In genomic region chr11:73359930-73360742, GRCh38 we compare ENCODE assay signal across 8 cellular contexts. TPM values are rescaled to one million over a fixed set of nuclear protein-coding genes. Genes with fewer than 3 reads are reported as not detected.
DNase-seq lines count a peak whose midpoint lies in the region; ATAC-seq and TF ChIP-seq lines count a peak whose summit lies in the region.

No MANE protein-coding gene starts in this region.

- 0 out of 2 replicates have a peak, but pooled peaks cover 13% of the 10 kb centered on the region for H3F3A ChIP-seq in GM23338 (replicated peaks; ENCODE audit: low read depth)

- no peaks in the 10 kb centered on the region for H3K9me2 ChIP-seq in GM23338 (ENCODE audit: insufficient read depth)

- H3K4me1 ChIP-seq in BE2C (peaks cover 18% of the 10 kb centered on the region), GM23338 (ENCODE audit: insufficient read depth) (peaks cover 6% of the 10 kb centered on the region; the same call in 1 of the 2 replicates), sigmoid colon (peaks cover 0 to 8% (median 4%) of the 10 kb centered on the region in 4 donors)

- H3K9me3 ChIP-seq in BE2C, result no peaks in the 10 kb centered on the region
- no peaks in the 10 kb centered on the region for H3K9me3 ChIP-seq in sigmoid colon

- no peak overlapping the region for H2AFZ ChIP-seq in GM23338

- no peak for TF ChIP-seq EP300 in sigmoid colon (IDR thresholded peaks at IDR 0.05)

- DNase-seq in BE2C, result peak; percentile 84
- peak; percentile 78 for DNase-seq in GM23338 (ENCODE audit: low spot score)
- peak; percentile 17 for DNase-seq in SKM-1 (lab: John Stamatoyannopoulos, UW; ENCODE audit: unreplicated experiment)
- peak; percentile 7 for DNase-seq in effector CD8-positive, alpha-beta T cell (lab: John Stamatoyannopoulos, UW)
- DNase-seq in sigmoid colon, result no peak
- DNase-seq in NCI-H128 (lab: John Stamatoyannopoulos, UW; ENCODE audit: unreplicated experiment), result no peak

- H3K36me3 ChIP-seq in BE2C (peaks cover 24% of the 10 kb centered on the region), GM23338 (ENCODE audit: insufficient read depth) (no peaks in the 10 kb centered on the region), sigmoid colon (peaks cover 53 to 99% (median 89%) of the 10 kb centered on the region in 4 donors)

- H3K4me3 ChIP-seq in BE2C (ENCODE audit: low read depth, low read length) (no peak overlapping the region), GM23338 (no peak overlapping the region), sigmoid colon (no peak overlapping the region)

- H3K27ac Mint-ChIP-seq in GM23338, result no peak overlapping the region

- peak; percentile 17 for ATAC-seq in GM23338
- ATAC-seq in HG02884 (IDR thresholded peaks at IDR 0.05; ENCODE audit: unreplicated experiment), result no peak
- no peak for ATAC-seq in esophagus mucosa

- H3K9me3 Mint-ChIP-seq in GM23338, result no peaks in the 10 kb centered on the region; the same call in 2 of the 3 replicates

- H3K4me1 Mint-ChIP-seq in GM23338, result peaks cover 5% of the 10 kb centered on the region; the same call in 1 of the 3 replicates

- peaks cover 5% of the 10 kb centered on the region for H4K20me1 ChIP-seq in GM23338 (replicated peaks; ENCODE audit: insufficient read depth)

- TF ChIP-seq CTCF in BE2C (IDR thresholded peaks at IDR 0.05; ENCODE audit: low read depth, low read length) (peak; percentile 87), GM23338 (conservative IDR thresholded peaks at IDR 0.05; ENCODE audit: low read depth in 2 of 2) (peak; percentile 70 to 83), sigmoid colon (IDR thresholded peaks at IDR 0.05) (no peak)

- H3K36me3 Mint-ChIP-seq in GM23338 (ENCODE audit: low read depth), result no peaks in the 10 kb centered on the region

- no peak overlapping the region for H3K27ac ChIP-seq in GM23338 (ENCODE audit: low read depth)
- H3K27ac ChIP-seq in sigmoid colon, result peak overlapping the region in 3 of 4 donors; percentile 26 to 46 (median 38)

- H3K4me2 ChIP-seq in GM23338, result no peak overlapping the region

- H3K27me3 ChIP-seq in BE2C (no peaks in the 10 kb centered on the region), GM23338 (ENCODE audit: insufficient read depth) (no peaks in the 10 kb centered on the region), sigmoid colon (no peaks in the 10 kb centered on the region)

- H3K79me2 ChIP-seq in GM23338 (replicated peaks; ENCODE audit: insufficient read depth), result no peaks in the 10 kb centered on the region

- TF ChIP-seq POLR2A in sigmoid colon (IDR thresholded peaks at IDR 0.05), result no peak

- 90 to 92% methylated on average over 19 of the region's 19 CpGs for WGBS in sigmoid colon, 2 donors

- intact Hi-C loops in sigmoid colon (cut with DNase I), result loop anchor here (10.0 kb wide), 1 partner anchor 535 kb away; no protein-coding TSS in a partner anchor

- peaks cover 11% of the 10 kb centered on the region for H3K27me3 Mint-ChIP-seq in GM23338 (ENCODE audit: insufficient read depth, low read depth, poor library complexity)

- H3K4me3 Mint-ChIP-seq in GM23338, result no peak overlapping the region

TF ChIP-seq in GM23338, 12 proteins besides CTCF, POLR2A, EP300 and RAD21 (continues in another document):
- no peak for TF ChIP-seq ZNF462 (CRISPR knock-in tag; IDR thresholded peaks at IDR 0.05)
- no peak for TF ChIP-seq JUNB (IDR thresholded peaks at IDR 0.05; ENCODE audit: unreplicated experiment)
- TF ChIP-seq ZNF114 (CRISPR knock-in tag; IDR thresholded peaks at IDR 0.05), result no peak
- TF ChIP-seq ZNF331 (CRISPR knock-in tag; IDR thresholded peaks at IDR 0.05; ENCODE audit: low read depth), result no peak

RNA-seq across cellular contexts. Expression of gene RELT, which starts 16.1 kb away (rescaled TPM):
- 7.5 TPM for polyA plus RNA-seq in BE2C (2012; ENCODE audit: insufficient read depth, insufficient read length, low read depth)
- 6.2 and 6.3 TPM in 2 replicates for total RNA-seq in GM23338 (2014; rRNA removed; shearing (Covaris generic))
- polyA plus RNA-seq in GM23338 (2016; fragmentation: Nextera tagmentation; extraction: Ambion mirVana) (2.0 and 2.1 TPM in 2 replicates), sigmoid colon (1 to 10 TPM in 2 of 3 donors, under 1 TPM in 1; 0.92 to 9.3 (median 1.2) TPM)
- total RNA-seq in sigmoid colon (1 to 10 TPM in 2 of 4 donors, under 1 TPM in 2; 0.28 to 1.8 (median 0.95) TPM), esophagus mucosa (3.9 TPM)

RNA-seq across cellular contexts. Expression of gene ARHGEF17, which starts 52.1 kb away (rescaled TPM):
- polyA plus RNA-seq in BE2C (2012; ENCODE audit: insufficient read depth, insufficient read length, low read depth), result 78.2 TPM
- total RNA-seq in GM23338 (2014; rRNA removed; shearing (Covaris generic)), result 11.0 and 15.0 TPM in 2 replicates
- polyA plus RNA-seq in GM23338 (2016; fragmentation: Nextera tagmentation; extraction: Ambion mirVana) (2.7 and 2.9 TPM in 2 replicates), sigmoid colon (10 to 100 TPM in 1 of 3 donors, 1 to 10 TPM in 2; 1.8 to 15.9 (median 2.4) TPM)
- total RNA-seq in sigmoid colon (100 to 1,000 TPM in 1 of 4 donors, 10 to 100 TPM in 3; 38.2 to 104 (median 66.9) TPM), esophagus mucosa (5.4 TPM)

Comparison
In these comparisons a context has a peak if more than half of its experiments do, and no peak if none do; other contexts are left out.
1. DNase-seq: peak in BE2C (single experiment), GM23338 (single experiment), SKM-1 (single experiment) and effector CD8-positive, alpha-beta T cell (single experiment); none in sigmoid colon (single experiment) and NCI-H128 (single experiment).
2. CTCF ChIP-seq: peak in BE2C (single experiment) and GM23338 (2 of 2); none in sigmoid colon (0 of 4).